ENCODE assay signal across 1 cellular context in genomic region chr7:44018857-44019807, GRCh38.
TF ChIP-seq lines count a peak whose summit lies in the region.

No MANE protein-coding gene starts in this region.

TF ChIP-seq in HEK293, 187 proteins besides CTCF, POLR2A, EP300 and RAD21 (continued from another document):
- TF ChIP-seq ZNF692 (tag by site-specific recombination; IDR thresholded peaks at IDR 0.05), result 0 out of 2 replicates have a peak, but pooled peaks have one; percentile 38
- 0 out of 2 replicates have a peak, but pooled peaks have one; percentile 20 for TF ChIP-seq ZNF184 (tag by site-specific recombination; IDR thresholded peaks at IDR 0.05)
- TF ChIP-seq ZBTB48 (tag by site-specific recombination; IDR thresholded peaks at IDR 0.05), result peak; percentile 73
- 0 out of 2 replicates have a peak, but pooled peaks have one; percentile 42 for TF ChIP-seq KLF9 (tag by site-specific recombination; IDR thresholded peaks at IDR 0.05; ENCODE audit: low read depth)
- TF ChIP-seq SP7 (tag by site-specific recombination; IDR thresholded peaks at IDR 0.05), result peak; percentile 81
- peak; percentile 72; the same call in 1 of the 2 replicates for TF ChIP-seq ZNF394 (tag by site-specific recombination; IDR thresholded peaks at IDR 0.05; ENCODE audit: borderline replicate concordance)
- peak; percentile 75 for TF ChIP-seq KLF8 (tag by site-specific recombination; IDR thresholded peaks at IDR 0.05)
- peak; percentile 69 for TF ChIP-seq ZBTB21 (tag by site-specific recombination; IDR thresholded peaks at IDR 0.05)
- peak; percentile 83 for TF ChIP-seq SP2 (tag by site-specific recombination; IDR thresholded peaks at IDR 0.05)
- TF ChIP-seq SP3 (tag by site-specific recombination; IDR thresholded peaks at IDR 0.05), result peak; percentile 69
- 0 out of 2 replicates have a peak, but pooled peaks have one; percentile 17 for TF ChIP-seq ZNF10 (tag by site-specific recombination; IDR thresholded peaks at IDR 0.05)
- TF ChIP-seq, protein P1, sequence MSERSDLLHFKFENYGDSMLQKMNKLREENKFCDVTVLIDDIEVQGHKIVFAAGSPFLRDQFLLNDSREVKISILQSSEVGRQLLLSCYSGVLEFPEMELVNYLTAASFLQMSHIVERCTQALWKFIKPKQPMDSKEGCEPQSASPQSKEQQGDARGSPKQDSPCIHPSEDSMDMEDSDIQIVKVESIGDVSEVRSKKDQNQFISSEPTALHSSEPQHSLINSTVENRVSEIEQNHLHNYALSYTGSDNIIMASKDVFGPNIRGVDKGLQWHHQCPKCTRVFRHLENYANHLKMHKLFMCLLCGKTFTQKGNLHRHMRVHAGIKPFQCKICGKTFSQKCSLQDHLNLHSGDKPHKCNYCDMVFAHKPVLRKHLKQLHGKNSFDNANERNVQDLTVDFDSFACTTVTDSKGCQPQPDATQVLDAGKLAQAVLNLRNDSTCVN (tag by site-specific recombination; optimal IDR thresholded peaks at IDR 0.05), result peak; percentile 74
